Comparison of ENCODE assay signal across 22 cellular contexts in genomic region chr2:172260379-172260778, GRCh38.
"Had no signal": no experiment of that assay in that cellular context is flagged by ENCODE, and none has a peak within 500 bp of the region (broad histone marks: within the 10 kb centered on the region; RNA-seq: fewer than 3 reads in every experiment).

No MANE protein-coding gene starts in this region.

- H3K4me1 ChIP-seq: left ventricle myocardium inferior, right lobe of liver had no signal

- ATAC-seq: activated T-cell treated with anti-CD3 and anti-CD28 coated beads, Interleukin-2, amount 50 U/mL, for 4 hours; right lobe of liver; stimulated activated effector memory CD8-positive, alpha-beta T cell treated with anti-CD3 and anti-CD28 coated beads, Interleukin-12 subunit alpha, Interleukin-12 subunit beta, amount 100 ng/mL, for 72 hours; stimulated activated naive CD8-positive, alpha-beta T cell treated with anti-CD3 and anti-CD28 coated beads, Interleukin-15, amount 100 ng/mL, for 72 hours had no signal

- FAIRE-seq: frontal cortex, urothelium cell line had no signal

- H3K27ac ChIP-seq: coronary artery, hepatocyte, left ventricle myocardium inferior, right lobe of liver, tibial nerve, WERI-Rb-1 had no signal

- DNase-seq: activated CD4-positive, alpha-beta T cell treated with anti-CD3 and anti-CD28 coated beads for 1 hour; activated CD4-positive, alpha-beta T cell treated with anti-CD3 and anti-CD28 coated beads, Interleukin-2, amount 50 U/mL, for 1 hour; activated CD8-positive, alpha-beta memory T cell treated with anti-CD3 and anti-CD28 coated beads, Interleukin-2, amount 50 U/mL, for 4 hours; activated naive CD4-positive, alpha-beta T cell treated with Interleukin-2 at 50 U/mL for 16 hours; activated naive CD8-positive, alpha-beta T cell treated with anti-CD3 and anti-CD28 coated beads for 36 hours; activated T-cell treated with anti-CD3 and anti-CD28 coated beads, Interleukin-2, amount 50 U/mL, for 4 hours; cerebellar nuclear complex; glutamatergic neuron; left ventricle myocardium inferior; nucleus accumbens; right lobe of liver; stimulated activated CD4-positive, alpha-beta T cell treated with anti-CD3 and anti-CD28 coated beads, Interleukin-2, amount 100 ng/mL, for 24 hours; stimulated activated naive CD8-positive, alpha-beta T cell treated with anti-CD3 and anti-CD28 coated beads, Interleukin-15, amount 100 ng/mL, for 72 hours had no signal

- H2AFZ ChIP-seq: hepatocyte had no signal

- H3K9me3 ChIP-seq: left ventricle myocardium inferior, right lobe of liver, suprapubic skin, tibial nerve had no signal

- H3K4me3 ChIP-seq: coronary artery, hepatocyte, left ventricle myocardium inferior, right lobe of liver, skin epidermis, suprapubic skin, tibial nerve had no signal

- H3K27me3 ChIP-seq: hepatocyte, right lobe of liver, suprapubic skin, tibial nerve had no signal

- H3K4me2 ChIP-seq: hepatocyte had no signal

- H3K36me3 ChIP-seq: left ventricle myocardium inferior, right lobe of liver, suprapubic skin, tibial nerve, WERI-Rb-1 had no signal

- H3K79me2 ChIP-seq: hepatocyte had no signal
